10 cellular contexts compared by ENCODE assay signal in the genomic region with DNA sequence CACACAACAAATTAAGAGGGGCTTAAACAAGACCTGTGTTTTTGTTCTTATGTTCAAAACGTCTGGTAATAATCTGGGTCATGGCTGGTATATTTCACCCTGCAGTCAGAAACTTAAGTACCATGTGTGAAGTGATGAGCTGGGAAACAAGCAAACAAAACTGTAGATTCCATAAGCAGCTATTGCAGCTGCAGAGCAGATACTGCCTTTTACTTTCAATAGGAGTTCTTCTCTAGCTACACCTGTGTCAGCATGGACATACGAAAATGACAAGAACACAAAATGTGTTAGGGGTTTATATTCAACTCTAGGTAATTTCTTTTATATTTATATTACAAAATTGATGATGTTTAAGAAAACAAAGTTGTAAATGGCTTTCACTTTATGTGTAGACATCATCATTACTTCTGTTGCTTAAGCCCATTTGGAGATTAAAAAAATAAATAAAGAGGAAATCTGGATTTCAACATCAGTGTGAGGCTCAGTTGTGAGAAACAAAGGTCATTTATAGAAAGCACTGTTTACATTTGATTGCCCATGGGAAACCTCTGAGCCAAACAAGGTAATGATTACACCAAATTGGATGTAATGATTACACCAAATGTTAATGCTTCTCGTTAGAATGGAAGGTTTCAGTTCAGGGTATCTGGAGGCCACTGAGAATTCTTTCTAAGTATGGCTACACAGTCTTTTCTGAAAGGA.
DNase-seq lines count a peak whose midpoint lies in the region; ATAC-seq and TF ChIP-seq lines count a peak whose summit lies in the region.
"Had no signal": no experiment of that assay in that cellular context is flagged by ENCODE, and none has a peak within 500 bp of the region (broad histone marks: within the 10 kb centered on the region; RNA-seq: fewer than 3 reads in every experiment).

No MANE protein-coding gene starts in this region.

- no peak overlapping the region for H3K4me3 Mint-ChIP-seq in nephron
- H3K4me3 Mint-ChIP-seq in stimulated activated effector memory CD8-positive, alpha-beta T cell treated with anti-CD3 and anti-CD28 coated beads, Interleukin-12 subunit alpha, Interleukin-12 subunit beta, amount 100 ng/mL, for 72 hours = no peak overlapping the region

- peaks cover 5% of the 10 kb centered on the region for H3K4me1 Mint-ChIP-seq in nephron
- H3K4me1 Mint-ChIP-seq in stimulated activated effector memory CD8-positive, alpha-beta T cell treated with anti-CD3 and anti-CD28 coated beads, Interleukin-12 subunit alpha, Interleukin-12 subunit beta, amount 100 ng/mL, for 72 hours = no peaks in the 10 kb centered on the region

- no peaks in the 10 kb centered on the region for H3K36me3 Mint-ChIP-seq in nephron (ENCODE audit: low read depth)
- H3K36me3 Mint-ChIP-seq in stimulated activated effector memory CD8-positive, alpha-beta T cell treated with anti-CD3 and anti-CD28 coated beads, Interleukin-12 subunit alpha, Interleukin-12 subunit beta, amount 100 ng/mL, for 72 hours = no peaks in the 10 kb centered on the region

- no peak for TF ChIP-seq CTCF in nephron (IDR thresholded peaks at IDR 0.05; ENCODE audit: unreplicated experiment in 3 of 3)

- H3K27ac Mint-ChIP-seq in nephron = peak overlapping the region; percentile 74 to 93 (median 87)
- H3K27ac Mint-ChIP-seq in stimulated activated effector memory CD8-positive, alpha-beta T cell treated with anti-CD3 and anti-CD28 coated beads, Interleukin-12 subunit alpha, Interleukin-12 subunit beta, amount 100 ng/mL, for 72 hours = no peak overlapping the region

- DNase-seq in stimulated activated effector memory CD8-positive, alpha-beta T cell treated with anti-CD3 and anti-CD28 coated beads, Interleukin-12 subunit alpha, Interleukin-12 subunit beta, amount 100 ng/mL, for 72 hours (ENCODE audit: low spot score in 2 of 2) = no peak
- DNase-seq in stimulated activated CD4-positive, alpha-beta T cell treated with anti-CD3 and anti-CD28 coated beads, Interleukin-4, amount 100 ng/mL, for 24 hours = no peak
- no peak for DNase-seq in SW480 (ENCODE audit: low spot score)
- DNase-seq: central memory CD4-positive, alpha-beta T cell; EL; foreskin melanocyte had no signal

- no peaks in the 10 kb centered on the region for H3K9me3 Mint-ChIP-seq in nephron
- peaks cover 8% of the 10 kb centered on the region for H3K9me3 Mint-ChIP-seq in stimulated activated effector memory CD8-positive, alpha-beta T cell treated with anti-CD3 and anti-CD28 coated beads, Interleukin-12 subunit alpha, Interleukin-12 subunit beta, amount 100 ng/mL, for 72 hours

- no peaks in the 10 kb centered on the region for H3K27me3 Mint-ChIP-seq in nephron (ENCODE audit: low read depth)

- ATAC-seq in GM19324 (IDR thresholded peaks at IDR 0.05; ENCODE audit: low FRiP score, unreplicated experiment) (peak; percentile 82), HG02623 (IDR thresholded peaks at IDR 0.05; ENCODE audit: unreplicated experiment) (peak; percentile 81), HG03571 (IDR thresholded peaks at IDR 0.05; ENCODE audit: unreplicated experiment) (peak; percentile 96)
- ATAC-seq in stimulated activated effector memory CD8-positive, alpha-beta T cell treated with anti-CD3 and anti-CD28 coated beads, Interleukin-12 subunit alpha, Interleukin-12 subunit beta, amount 100 ng/mL, for 72 hours = no peak
